Comparison of ENCODE assay signal across 23 cellular contexts in the genomic region with DNA sequence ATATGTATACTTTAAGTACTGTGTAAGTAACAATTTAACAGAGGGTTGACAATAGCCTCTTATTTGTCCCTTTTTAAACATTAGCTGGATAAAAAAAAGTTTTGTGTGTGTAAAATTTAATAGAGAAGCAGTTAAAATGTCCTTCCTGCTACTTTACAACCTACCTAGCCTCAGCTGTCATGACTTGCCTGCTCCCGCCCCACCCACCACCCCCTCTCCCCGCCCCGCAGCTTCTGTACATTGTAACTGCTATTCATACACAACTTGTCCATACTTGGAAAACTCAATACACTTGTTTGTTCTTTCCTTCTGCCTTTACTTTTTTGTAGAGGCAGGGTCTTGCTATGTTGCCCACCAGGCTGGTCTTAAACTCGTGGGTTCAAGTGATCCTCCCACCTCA. TPM values are rescaled to one million over a fixed set of nuclear protein-coding genes. Genes with fewer than 3 reads are reported as not detected.
DNase-seq lines count a peak whose midpoint lies in the region; ATAC-seq, FAIRE-seq and TF ChIP-seq lines count a peak whose summit lies in the region.
"Had no signal": no experiment of that assay in that cellular context is flagged by ENCODE, and none has a peak within 500 bp of the region (broad histone marks: within the 10 kb centered on the region; RNA-seq: fewer than 3 reads in every experiment).

No MANE protein-coding gene starts in this region.

- H3K36me3 Mint-ChIP-seq in memory B cell = peaks cover 8% of the 10 kb centered on the region

- intact Hi-C loops in K562 (cut with micrococcal nuclease) = no loop called here
- intact Hi-C loops in esophagus squamous epithelium (cut with DNase I) = no loop called here

- DNase-seq in D341Med (ENCODE audit: low spot score) = peak; percentile 24
- DNase-seq in K562 (ENCODE audit: extremely low read depth in 1 of 4, low spot score in 3 of 4) = peak in 2 of 4 experiments; percentile 8
- DNase-seq in esophagus squamous epithelium (lab: John Stamatoyannopoulos, UW) = no peak
- DNase-seq in memory B cell (ENCODE audit: low spot score in 2 of 2) = no peak
- DNase-seq in NK-92 treated with Interleukin-12 subunit alpha and Interleukin-12 subunit beta, amount 100 ng/mL, for 24 hours (lab: John Stamatoyannopoulos, UW) = no peak
- DNase-seq in tibial nerve (ENCODE audit: low spot score in 2 of 2) = no peak
- DNase-seq in glomerular visceral epithelial cell (ENCODE audit: extremely low spot score) = no peak
- DNase-seq in RPMI8226 = no peak
- DNase-seq: 8988T; Calu3; CD8-positive, alpha-beta T cell; DMS 273 treated with DMSO at 0.1 percent for 48 hours; DMS53; DND-41; EL; HCEC 1CT; IMR-90 had no signal

- H3K4me3 ChIP-seq in K562 (no peak overlapping the region), esophagus squamous epithelium (no peak overlapping the region), tibial nerve (no peak overlapping the region)
- H3K4me3 ChIP-seq: BLaER1, GM12878, GM23338 had no signal

- no peak overlapping the region for H3K9ac ChIP-seq in K562 (ENCODE audit: insufficient read depth in 1 of 2, low read depth in 2 of 2, low read length in 2 of 2)
- H3K9ac ChIP-seq: BLaER1 had no signal

- H3K4me1 ChIP-seq in K562 (replicated peaks in 1 of 2; ENCODE audit: control insufficient read depth in 2 of 2, insufficient read depth in 2 of 2, low read length in 2 of 2) (peaks cover 0 to 4% of the 10 kb centered on the region in 2 experiments; a peak in 2 of 5 replicates), esophagus squamous epithelium (peaks cover 0 to 45% (median 6%) of the 10 kb centered on the region in 3 donors), tibial nerve (peaks cover 0 to 4% (median 0%) of the 10 kb centered on the region in 4 donors)
- H3K4me1 ChIP-seq: BLaER1 had no signal

- peak overlapping the region; percentile 5 for H3K27ac Mint-ChIP-seq in memory B cell
- H3K27ac Mint-ChIP-seq: CD8-positive, alpha-beta T cell; GM23338 had no signal

- no peak for TF ChIP-seq CTCF in K562 (IDR thresholded peaks at IDR 0.05 in 2 of 3, conservative IDR thresholded peaks at IDR 0.05 in 1 of 3; ENCODE audit: insufficient read depth in 2 of 3, low read depth in 1 of 3, low read length in 3 of 3)
- no peak for TF ChIP-seq CTCF in esophagus squamous epithelium (IDR thresholded peaks at IDR 0.05)
- TF ChIP-seq CTCF in tibial nerve (IDR thresholded peaks at IDR 0.05) = no peak

- BruUV-seq in K562 (replicated peaks; lab: Mats Ljungman, UMichigan) = no TSS peak

- POLR2A ChIA-PET in K562 (lab: Yijun Ruan, JAX) = no interaction called here

- H3K27me3 Mint-ChIP-seq in memory B cell = no peaks in the 10 kb centered on the region

- H3K79me2 ChIP-seq in K562 (ENCODE audit: control insufficient read depth, insufficient read depth, low read length) = peaks cover 72% of the 10 kb centered on the region

- H3K27me3 ChIP-seq in K562 (ENCODE audit: control insufficient read depth in 2 of 2, insufficient read depth in 2 of 2, low read length in 2 of 2) (no peaks in the 10 kb centered on the region), esophagus squamous epithelium (no peaks in the 10 kb centered on the region), tibial nerve (no peaks in the 10 kb centered on the region)
- H3K27me3 ChIP-seq: BLaER1 had no signal

- CTCF ChIA-PET in K562 (lab: Yijun Ruan, JAX; ENCODE audit: low intra/inter-chr PET ratio) = no interaction called here

- H3K36me3 ChIP-seq in K562 (ENCODE audit: control insufficient read depth, insufficient read depth, low read length) (no peaks in the 10 kb centered on the region), esophagus squamous epithelium (peaks cover 0 to 4% (median 0%) of the 10 kb centered on the region in 3 donors), tibial nerve (peaks cover 0 to 2% (median 0%) of the 10 kb centered on the region in 3 donors)

- TF ChIP-seq EP300 in K562 (IDR thresholded peaks at IDR 0.05; ENCODE audit: low read length) (no peak), tibial nerve (IDR thresholded peaks at IDR 0.05) (no peak)

- H3K9me3 ChIP-seq in K562 (replicated peaks; ENCODE audit: control insufficient read depth, insufficient read depth, low read depth, low read length) (no peaks in the 10 kb centered on the region), esophagus squamous epithelium (no peaks in the 10 kb centered on the region), tibial nerve (peaks cover 0 to 3% (median 0%) of the 10 kb centered on the region in 4 donors)

- TF ChIP-seq POLR2A in K562 (conservative IDR thresholded peaks at IDR 0.05) (no peak), esophagus squamous epithelium (IDR thresholded peaks at IDR 0.05) (no peak), tibial nerve (IDR thresholded peaks at IDR 0.05) (no peak)

- WGBS in K562 (ENCODE audit: insufficient coverage, low coverage, missing lambda C conversion rate) = 59% methylated on average over 3 of the region's 4 CpGs
- 49 to 64% methylated on average over 4 of the region's 4 CpGs for WGBS in esophagus squamous epithelium, 2 donors
- 90 to 95% methylated on average over 4 of the region's 4 CpGs for WGBS in tibial nerve, 2 donors

- no peaks in the 10 kb centered on the region for H4K20me1 ChIP-seq in K562 (replicated peaks; ENCODE audit: control insufficient read depth, insufficient read depth, low read length)

- in situ Hi-C loops in K562 (cut with MboI) = no loop called here

- H3K4me1 Mint-ChIP-seq in memory B cell = peaks cover 29% of the 10 kb centered on the region

- TF ChIP-seq RAD21 in K562 (CRISPR knock-in tag; conservative IDR thresholded peaks at IDR 0.05 in 1 of 2, IDR thresholded peaks at IDR 0.05 in 1 of 2) = no peak

- H2AFZ ChIP-seq in K562 (ENCODE audit: low read depth, low read length) = no peak overlapping the region
- H2AFZ ChIP-seq: GM23338 had no signal

- peak; percentile 65; the same call in 2 of the 3 replicates for ATAC-seq in K562
- no peak for ATAC-seq in memory B cell (ENCODE audit: low read depth)
- ATAC-seq: CD8-positive, alpha-beta T cell; GM12878; GM23338 had no signal

- H3K9me1 ChIP-seq in K562 (ENCODE audit: control insufficient read depth, insufficient read depth, low read length) = no peaks in the 10 kb centered on the region

- H3K9me3 Mint-ChIP-seq in memory B cell = peaks cover 1% of the 10 kb centered on the region
- H3K9me3 Mint-ChIP-seq: CD8-positive, alpha-beta T cell; GM23338 had no signal

- no peak overlapping the region for H3K27ac ChIP-seq in K562 (ENCODE audit: extremely low read depth, low read depth, low read length)
- peak overlapping the region in 3 of 4 donors; percentile 37 to 67 (median 62) for H3K27ac ChIP-seq in esophagus squamous epithelium
- no peak overlapping the region for H3K27ac ChIP-seq in tibial nerve
- H3K27ac ChIP-seq: BLaER1, HL-60 had no signal

- H3K4me3 Mint-ChIP-seq in memory B cell = no peak overlapping the region
- H3K4me3 Mint-ChIP-seq: CD8-positive, alpha-beta T cell; GM23338 had no signal

- no peak overlapping the region for H3K4me2 ChIP-seq in K562 (ENCODE audit: insufficient read depth, low read length)
- H3K4me2 ChIP-seq: BLaER1, GM23338 had no signal

- no peak for FAIRE-seq in K562 (lab: Jason Lieb, UNC)
- FAIRE-seq: GM12878, H54, HTR-8/SVneo had no signal

TF ChIP-seq in K562, 482 proteins besides CTCF, POLR2A, EP300 and RAD21 (continues in another document):
- TF ChIP-seq SMARCA5 (IDR thresholded peaks at IDR 0.05) = no peak

RNA-seq across cellular contexts. Expression of a gene that starts 19.5 kb away (rescaled TPM):
- 30.6 and 57.6 TPM in 2 replicates for total RNA-seq in K562 (2011; cell fraction: chromatin; rRNA removed; ENCODE audit: low replicate concordance)
- total RNA-seq in K562 (2011; cell fraction: nucleolus; rRNA removed) = 17.1 and 20.7 TPM in 2 replicates
- 25.0 and 26.9 TPM in 2 replicates for total RNA-seq in K562 (2011; cell fraction: nucleoplasm; rRNA removed)
- total RNA-seq in K562 (2014; rRNA removed) = 7.6 and 8.2 TPM in 2 replicates
- total RNA-seq in K562 (2014; rRNA removed; fragmentation: Illumina TruSeq; extraction: Trizol) = 12.2 and 13.3 TPM in 2 replicates
- 13.6 and 15.3 TPM in 2 replicates for total RNA-seq in K562 (2015; rRNA removed; fragmentation: Illumina TruSeq; extraction: Trizol)
- total RNA-seq in K562 (2021) = 9.1 and 10.1 TPM in 2 replicates
- 9.6 and 10.4 TPM in 2 replicates for polyA plus RNA-seq in K562 (2011; rRNA removed)
- 1.9 and 2.0 TPM in 2 replicates for polyA plus RNA-seq in K562 (2011; cell fraction: cytosol; rRNA removed)
- 34.2 and 35.4 TPM in 2 replicates for polyA plus RNA-seq in K562 (2011; cell fraction: nucleus; rRNA removed)
- polyA plus RNA-seq in K562 (2012) = 4.5 and 7.1 TPM in 2 replicates
- polyA plus RNA-seq in K562 (2014; fragmentation: Illumina TruSeq; extraction: Trizol) = 6.6 and 8.3 TPM in 2 replicates
- 1 to 10 TPM; 1.4 to 2.0 TPM for polyA plus RNA-seq in K562 (2014; fragmentation: Nextera tagmentation; extraction: Ambion mirVana)
- 4.2 and 4.3 TPM in 2 replicates for polyA plus RNA-seq in K562 (2014; rRNA removed)
- 51.0 and 52.5 TPM in 2 replicates for polyA minus RNA-seq in K562 (2011; rRNA and poly(A)+ RNA removed)
- 10.3 and 11.6 TPM in 2 replicates for polyA minus RNA-seq in K562 (2011; cell fraction: cytosol; rRNA and poly(A)+ RNA removed)
- polyA minus RNA-seq in K562 (2011; cell fraction: nucleus; rRNA and poly(A)+ RNA removed) = 62.6 and 109 TPM in 2 replicates
- 10 to 100 TPM; 32.8 to 98.0 (median 69.0) TPM for total RNA-seq in esophagus squamous epithelium
- 10 to 100 TPM; 25.8 to 54.6 (median 34.0) TPM for total RNA-seq in tibial nerve

RNA-seq across cellular contexts. Expression of a gene that starts 19.7 kb away (rescaled TPM):
- 60.2 and 142 TPM in 2 replicates for total RNA-seq in K562 (2011; cell fraction: chromatin; rRNA removed; ENCODE audit: low replicate concordance)
- total RNA-seq in K562 (2011; cell fraction: nucleolus; rRNA removed) = 26.5 and 31.6 TPM in 2 replicates
- total RNA-seq in K562 (2011; cell fraction: nucleoplasm; rRNA removed) = 64.9 and 92.9 TPM in 2 replicates
- total RNA-seq in K562 (2014; rRNA removed) = 12.3 and 17.3 TPM in 2 replicates
- 24.8 and 28.4 TPM in 2 replicates for total RNA-seq in K562 (2014; rRNA removed; fragmentation: Illumina TruSeq; extraction: Trizol)
- total RNA-seq in K562 (2015; rRNA removed; fragmentation: Illumina TruSeq; extraction: Trizol) = 17.1 and 20.4 TPM in 2 replicates
- total RNA-seq in K562 (2021) = 20.6 and 22.7 TPM in 2 replicates
- polyA plus RNA-seq in K562 (2011; rRNA removed) = 20.6 and 25.6 TPM in 2 replicates
- polyA plus RNA-seq in K562 (2011; cell fraction: cytosol; rRNA removed) = 4.5 and 17.6 TPM in 2 replicates
- polyA plus RNA-seq in K562 (2011; cell fraction: nucleus; rRNA removed) = 11.0 and 14.0 TPM in 2 replicates
- 10.4 and 11.0 TPM in 2 replicates for polyA plus RNA-seq in K562 (2012)
- 9.9 TPM in 2 replicates for polyA plus RNA-seq in K562 (2014; fragmentation: Illumina TruSeq; extraction: Trizol)
- polyA plus RNA-seq in K562 (2014; fragmentation: Nextera tagmentation; extraction: Ambion mirVana) = 10 to 100 TPM; 14.6 to 15.2 TPM
- 11.3 and 12.3 TPM in 2 replicates for polyA plus RNA-seq in K562 (2014; rRNA removed)
- 131 and 146 TPM in 2 replicates for polyA minus RNA-seq in K562 (2011; rRNA and poly(A)+ RNA removed)
- 15.7 and 16.8 TPM in 2 replicates for polyA minus RNA-seq in K562 (2011; cell fraction: cytosol; rRNA and poly(A)+ RNA removed)
- 52.0 and 80.2 TPM in 2 replicates for polyA minus RNA-seq in K562 (2011; cell fraction: nucleus; rRNA and poly(A)+ RNA removed)
- total RNA-seq in esophagus squamous epithelium = 10 to 100 TPM; 26.1 to 48.8 (median 34.6) TPM
- 10 to 100 TPM; 24.9 to 40.0 (median 32.5) TPM for total RNA-seq in tibial nerve

Comparison
In these comparisons a context has a peak if more than half of its experiments do, and no peak if none do; other contexts are left out.
1. H3K27ac ChIP-seq: peak in esophagus squamous epithelium (3 of 4); none in K562 (single experiment) and tibial nerve (0 of 4).